In the genomic region with DNA sequence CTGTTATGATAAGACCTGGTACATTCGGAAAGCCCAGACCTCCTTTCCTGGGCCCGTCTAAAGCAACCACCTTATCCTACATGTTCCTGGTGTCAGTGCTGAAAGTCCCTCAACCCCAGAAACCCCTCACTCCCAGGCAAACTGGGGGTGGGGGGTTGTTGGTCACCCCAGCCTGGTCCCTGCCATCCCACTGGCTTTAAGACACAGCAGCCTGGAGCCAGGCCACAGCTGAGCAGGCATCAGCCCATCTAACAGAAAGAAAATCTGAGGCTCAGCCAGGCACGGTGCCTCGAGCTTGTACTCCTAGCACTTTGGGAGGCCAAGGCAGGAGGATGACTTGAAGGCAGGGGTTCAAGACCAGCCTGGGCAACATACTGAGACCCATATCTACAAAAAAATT, we compare ENCODE assay signal across 9 cellular contexts. TPM values are rescaled to one million over a fixed set of nuclear protein-coding genes. Genes with fewer than 3 reads are reported as not detected.
DNase-seq lines count a peak whose midpoint lies in the region; ATAC-seq and TF ChIP-seq lines count a peak whose summit lies in the region.
"Had no signal": no experiment of that assay in that cellular context is flagged by ENCODE, and none has a peak within 500 bp of the region (broad histone marks: within the 10 kb centered on the region; RNA-seq: fewer than 3 reads in every experiment).

No MANE protein-coding gene starts in this region.

- POLR2A ChIA-PET in activated CD8-positive, alpha-beta T cell treated with anti-CD3 and anti-CD28 coated beads for 36 hours (lab: Charles Lee), result interaction anchor here (0.6 to 13.8 kb wide), 6 partner anchors 9 to 101 kb away, joined by 3 to 225 read pairs (median 4); partner anchors contain the start of genes ISCU and SART3

- DNase-seq in NK-92 treated with Interleukin-12 subunit alpha and Interleukin-12 subunit beta, amount 100 ng/mL, for 24 hours (lab: John Stamatoyannopoulos, UW), result peak; percentile 28
- DNase-seq in NK-92 (lab: John Stamatoyannopoulos, UW; ENCODE audit: unreplicated experiment) (no peak), immature natural killer cell (no peak), DMS53 treated with DMSO at 0.1 percent for 48 hours (lab: John Stamatoyannopoulos, UW; ENCODE audit: unreplicated experiment) (no peak)
- DNase-seq in activated CD8-positive, alpha-beta T cell treated with anti-CD3 and anti-CD28 coated beads for 36 hours, result peak; percentile 55
- DNase-seq: NCI-H1417 treated with DMSO at 0.1 percent for 48 hours had no signal

- CTCF ChIA-PET in activated CD8-positive, alpha-beta T cell treated with anti-CD3 and anti-CD28 coated beads for 36 hours (lab: Charles Lee), result interaction anchor here (1.3 to 12.8 kb wide), 3 partner anchors 12 to 63 kb away, joined by 4 to 245 read pairs (median 6); no protein-coding TSS in a partner anchor

- H3K27ac Mint-ChIP-seq in activated CD8-positive, alpha-beta T cell treated with anti-CD3 and anti-CD28 coated beads for 36 hours, result peak overlapping the region; percentile 100
- peak overlapping the region; percentile 98 to 100 (median 99) for H3K27ac Mint-ChIP-seq in immature natural killer cell
- H3K27ac Mint-ChIP-seq in stimulated activated naive CD8-positive, alpha-beta T cell treated with anti-CD3 and anti-CD28 coated beads, Interleukin-15, Interleukin-2, amounts not matched to agents 100 ng/mL and 50 ng/mL, for 24 hours, result peak overlapping the region; percentile 94

- intact Hi-C loops in activated CD8-positive, alpha-beta T cell treated with anti-CD3 and anti-CD28 coated beads for 36 hours (cut with micrococcal nuclease), result loop anchor here (2.0 kb wide), 1 partner anchor 66 kb away; the partner anchor contains the start of gene ISCU

- no peak for TF ChIP-seq CTCF in activated CD8-positive, alpha-beta T cell treated with anti-CD3 and anti-CD28 coated beads for 36 hours (IDR thresholded peaks at IDR 0.05)

- no peaks in the 10 kb centered on the region for H3K27me3 Mint-ChIP-seq in activated CD8-positive, alpha-beta T cell treated with anti-CD3 and anti-CD28 coated beads for 36 hours
- peaks cover 29 to 41% (median 39%) of the 10 kb centered on the region in 3 donors for H3K27me3 Mint-ChIP-seq in immature natural killer cell (ENCODE audit: low read depth in 3 of 3)
- no peaks in the 10 kb centered on the region for H3K27me3 Mint-ChIP-seq in stimulated activated naive CD8-positive, alpha-beta T cell treated with anti-CD3 and anti-CD28 coated beads, Interleukin-15, Interleukin-2, amounts not matched to agents 100 ng/mL and 50 ng/mL, for 24 hours

- peaks cover 3% of the 10 kb centered on the region for H3K9me3 Mint-ChIP-seq in activated CD8-positive, alpha-beta T cell treated with anti-CD3 and anti-CD28 coated beads for 36 hours
- H3K9me3 Mint-ChIP-seq in immature natural killer cell, result no peaks in the 10 kb centered on the region
- H3K9me3 Mint-ChIP-seq in stimulated activated naive CD8-positive, alpha-beta T cell treated with anti-CD3 and anti-CD28 coated beads, Interleukin-15, Interleukin-2, amounts not matched to agents 100 ng/mL and 50 ng/mL, for 24 hours, result no peaks in the 10 kb centered on the region

- ATAC-seq in activated CD8-positive, alpha-beta T cell treated with anti-CD3 and anti-CD28 coated beads for 36 hours, result no peak
- ATAC-seq in GM18909 (IDR thresholded peaks at IDR 0.05; ENCODE audit: poor library complexity, unreplicated experiment) (no peak), HG02642 (IDR thresholded peaks at IDR 0.05; ENCODE audit: poor library complexity, unreplicated experiment) (no peak)

- peaks cover 55% of the 10 kb centered on the region for H3K4me1 Mint-ChIP-seq in activated CD8-positive, alpha-beta T cell treated with anti-CD3 and anti-CD28 coated beads for 36 hours (ENCODE audit: low read depth)
- peaks cover 88 to 93% of the 10 kb centered on the region in 2 donors for H3K4me1 Mint-ChIP-seq in immature natural killer cell
- peaks cover 81% of the 10 kb centered on the region for H3K4me1 Mint-ChIP-seq in stimulated activated naive CD8-positive, alpha-beta T cell treated with anti-CD3 and anti-CD28 coated beads, Interleukin-15, Interleukin-2, amounts not matched to agents 100 ng/mL and 50 ng/mL, for 24 hours (ENCODE audit: low read depth)

- peak overlapping the region; percentile 91 for H3K4me3 Mint-ChIP-seq in activated CD8-positive, alpha-beta T cell treated with anti-CD3 and anti-CD28 coated beads for 36 hours
- peak overlapping the region; percentile 93 to 99 (median 96) for H3K4me3 Mint-ChIP-seq in immature natural killer cell
- H3K4me3 Mint-ChIP-seq in stimulated activated naive CD8-positive, alpha-beta T cell treated with anti-CD3 and anti-CD28 coated beads, Interleukin-15, Interleukin-2, amounts not matched to agents 100 ng/mL and 50 ng/mL, for 24 hours, result peak overlapping the region; percentile 93

- H3K36me3 Mint-ChIP-seq in activated CD8-positive, alpha-beta T cell treated with anti-CD3 and anti-CD28 coated beads for 36 hours (ENCODE audit: low read depth), result peaks cover 45% of the 10 kb centered on the region
- H3K36me3 Mint-ChIP-seq in immature natural killer cell, result peaks cover 17 to 35% (median 27%) of the 10 kb centered on the region in 3 donors
- H3K36me3 Mint-ChIP-seq in stimulated activated naive CD8-positive, alpha-beta T cell treated with anti-CD3 and anti-CD28 coated beads, Interleukin-15, Interleukin-2, amounts not matched to agents 100 ng/mL and 50 ng/mL, for 24 hours (ENCODE audit: low read depth), result peaks cover 5% of the 10 kb centered on the region

RNA-seq across cellular contexts. Expression of gene SELPLG, which starts 4.5 kb away (rescaled TPM):
- total RNA-seq in activated CD8-positive, alpha-beta T cell treated with anti-CD3 and anti-CD28 coated beads for 36 hours, result 10 to 100 TPM; 22.1 to 23.8 TPM
- 100 to 1,000 TPM; 429 to 815 (median 508) TPM for polyA plus RNA-seq in immature natural killer cell

RNA-seq across cellular contexts. Expression of gene TMEM119, which starts 31.3 kb away (rescaled TPM):
- total RNA-seq in activated CD8-positive, alpha-beta T cell treated with anti-CD3 and anti-CD28 coated beads for 36 hours, result not detected
- polyA plus RNA-seq in immature natural killer cell, result under 1 TPM in 1 of 3 donors, not detected in 2; 0.47 TPM

Comparison
In these comparisons a context has a peak if more than half of its experiments do, and no peak if none do; other contexts are left out.
1. DNase-seq: peak in NK-92 treated with Interleukin-12 subunit alpha and Interleukin-12 subunit beta, amount 100 ng/mL, for 24 hours (single experiment) and activated CD8-positive, alpha-beta T cell treated with anti-CD3 and anti-CD28 coated beads for 36 hours (single experiment); none in NK-92 (single experiment), immature natural killer cell (0 of 3) and DMS53 treated with DMSO at 0.1 percent for 48 hours (single experiment).
2. Peak in every context shown above with its lines, with median percentiles within 50 percentile points of each other: H3K27ac Mint-ChIP-seq and H3K4me3 Mint-ChIP-seq.